15 cellular contexts compared by ENCODE assay signal in the genomic region with DNA sequence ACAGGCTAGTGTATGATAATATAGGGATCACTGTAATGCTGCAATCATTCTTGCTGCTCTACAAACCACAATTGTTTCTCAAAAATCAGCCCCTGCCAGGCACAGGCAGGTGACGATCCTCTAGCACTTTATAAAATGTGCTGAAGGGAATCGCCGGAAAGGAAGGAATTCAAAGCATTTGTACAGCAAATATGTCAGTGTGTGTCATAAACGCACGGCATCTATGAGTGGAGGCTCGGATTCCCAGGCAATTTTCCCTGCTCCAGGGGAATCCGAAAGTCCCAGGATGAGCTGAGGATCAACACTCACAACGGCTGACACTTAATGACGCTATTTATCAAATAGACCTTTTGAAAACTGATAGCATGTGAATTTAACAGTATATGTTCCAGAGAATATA. TPM values are rescaled to one million over a fixed set of nuclear protein-coding genes. Genes with fewer than 3 reads are reported as not detected.
DNase-seq lines count a peak whose midpoint lies in the region; ATAC-seq and TF ChIP-seq lines count a peak whose summit lies in the region.
"Had no signal": no experiment of that assay in that cellular context is flagged by ENCODE, and none has a peak within 500 bp of the region (broad histone marks: within the 10 kb centered on the region; RNA-seq: fewer than 3 reads in every experiment).

No MANE protein-coding gene starts in this region.

- no peaks in the 10 kb centered on the region for H3K27me3 Mint-ChIP-seq in brain

- DNase-seq in AG08395 (ENCODE audit: low spot score) (peak; percentile 74), HK-2 (ENCODE audit: unreplicated experiment) (peak; percentile 1), lung microvascular endothelial cell (ENCODE audit: low read depth in 2 of 2) (peak; percentile 28 to 55), HUDEP-2 (lab: John Stamatoyannopoulos, UW; ENCODE audit: unreplicated experiment in 76 of 76) (no peak)
- DNase-seq: activated CD4-positive, alpha-beta memory T cell treated with anti-CD3 and anti-CD28 coated beads for 36 hours; activated naive CD4-positive, alpha-beta T cell; NCI-H1092; NCI-H524; SHP77; stimulated activated CD4-positive, alpha-beta T cell treated with anti-CD3 and anti-CD28 coated beads, Interleukin-2, amount 100 ng/mL, for 24 hours had no signal

- peak overlapping the region; percentile 40 to 95 (median 67) for H3K27ac Mint-ChIP-seq in brain
- H3K27ac Mint-ChIP-seq: activated CD4-positive, alpha-beta memory T cell treated with anti-CD3 and anti-CD28 coated beads for 36 hours had no signal

- peaks cover 46% of the 10 kb centered on the region for H3K4me1 Mint-ChIP-seq in brain

- ATAC-seq in GM18861 (IDR thresholded peaks at IDR 0.05; ENCODE audit: unreplicated experiment) = no peak
- ATAC-seq in HG03280 (IDR thresholded peaks at IDR 0.05; ENCODE audit: unreplicated experiment) = no peak
- no peak for ATAC-seq in HG02970 (IDR thresholded peaks at IDR 0.05; ENCODE audit: low FRiP score, unreplicated experiment)
- ATAC-seq: HCT116 had no signal

- peaks cover 0 to 4% (median 0%) of the 10 kb centered on the region in 5 experiments for H3K9me3 Mint-ChIP-seq in brain
- H3K9me3 Mint-ChIP-seq: activated CD4-positive, alpha-beta memory T cell treated with anti-CD3 and anti-CD28 coated beads for 36 hours had no signal

- TF ChIP-seq CTCF in brain (conservative IDR thresholded peaks at IDR 0.05) = no peak

- peak overlapping the region; percentile 22 to 88 (median 85) for H3K4me3 Mint-ChIP-seq in brain
- H3K4me3 Mint-ChIP-seq: activated CD4-positive, alpha-beta memory T cell treated with anti-CD3 and anti-CD28 coated beads for 36 hours had no signal

- H3K36me3 Mint-ChIP-seq in brain = no peaks in the 10 kb centered on the region
- H3K36me3 Mint-ChIP-seq: activated CD4-positive, alpha-beta memory T cell treated with anti-CD3 and anti-CD28 coated beads for 36 hours had no signal

RNA-seq across cellular contexts. Expression of a gene that starts 1.5 kb away (rescaled TPM):
- 38.5 TPM for polyA plus RNA-seq in brain (ENCODE audit: insufficient read depth, low read depth, low replicate concordance)
- 0.40 and 1.3 TPM in 2 replicates for total RNA-seq in lung microvascular endothelial cell
- total RNA-seq: activated CD4-positive, alpha-beta memory T cell treated with anti-CD3 and anti-CD28 coated beads for 36 hours had no signal

Comparison
In these comparisons a context has a peak if more than half of its experiments do, and no peak if none do; other contexts are left out.
1. DNase-seq: peak in AG08395 (single experiment), HK-2 (single experiment) and lung microvascular endothelial cell (2 of 2); none in HUDEP-2 (0 of 76).